ENCODE assay signal across 1 cellular context in genomic region chrX:129721414-129721813, GRCh38.
TF ChIP-seq lines count a peak whose summit lies in the region.

No MANE protein-coding gene starts in this region.

TF ChIP-seq in K562, 482 proteins besides CTCF, POLR2A, EP300 and RAD21 (continued from another document):
- TF ChIP-seq ZNF318 (IDR thresholded peaks at IDR 0.05; ENCODE audit: borderline replicate concordance in 1 of 2, low read depth in 1 of 2) (no peak), TAL1 (IDR thresholded peaks at IDR 0.05) (no peak), ZNF146 (CRISPR knock-in tag; IDR thresholded peaks at IDR 0.05; ENCODE audit: unreplicated experiment) (no peak), ZC3H4 (CRISPR knock-in tag; IDR thresholded peaks at IDR 0.05; ENCODE audit: borderline replicate concordance) (no peak), BCOR (IDR thresholded peaks at IDR 0.05) (peak; percentile 36; the same call in 1 of the 2 replicates), FOXM1 (IDR thresholded peaks at IDR 0.05; ENCODE audit: low read depth) (no peak), FOXM1 (CRISPR knock-in tag; IDR thresholded peaks at IDR 0.05; ENCODE audit: low read depth) (no peak), MECOM (CRISPR knock-in tag; IDR thresholded peaks at IDR 0.05) (no peak), KLF13 (tag; IDR thresholded peaks at IDR 0.05; ENCODE audit: borderline replicate concordance, low read depth) (no peak), SETDB1 (IDR thresholded peaks at IDR 0.05; ENCODE audit: low read length) (no peak), CHCHD3 (CRISPR knock-in tag; IDR thresholded peaks at IDR 0.05) (no peak), EP400 (IDR thresholded peaks at IDR 0.05) (no peak), FIP1L1 (IDR thresholded peaks at IDR 0.05; ENCODE audit: low read depth, low read length, poor library complexity, severe bottlenecking) (no peak), NFXL1 (CRISPR knock-in tag; IDR thresholded peaks at IDR 0.05) (no peak), SMARCE1 (IDR thresholded peaks at IDR 0.05) (no peak), MTA3 (IDR thresholded peaks at IDR 0.05; ENCODE audit: borderline replicate concordance) (no peak), KDM1A (IDR thresholded peaks at IDR 0.05) (peak in 1 of 2 experiments; percentile 36; a peak in 1 of 4 replicates), RFX1 (IDR thresholded peaks at IDR 0.05) (no peak), LEF1 (IDR thresholded peaks at IDR 0.05) (no peak), RBM25 (IDR thresholded peaks at IDR 0.05; ENCODE audit: low read depth, low read length, severe bottlenecking) (peak; percentile 95), ZNF75A (CRISPR knock-in tag; IDR thresholded peaks at IDR 0.05) (no peak), ZNF384 (IDR thresholded peaks at IDR 0.05; ENCODE audit: low read depth, low read length) (no peak), SIN3A (IDR thresholded peaks at IDR 0.05; ENCODE audit: borderline replicate concordance in 2 of 2, control insufficient read depth in 1 of 2, low read depth in 2 of 2, low read length in 2 of 2) (no peak), ZBTB34 (CRISPR knock-in tag; IDR thresholded peaks at IDR 0.05) (no peak)
- TF ChIP-seq, protein P1, sequence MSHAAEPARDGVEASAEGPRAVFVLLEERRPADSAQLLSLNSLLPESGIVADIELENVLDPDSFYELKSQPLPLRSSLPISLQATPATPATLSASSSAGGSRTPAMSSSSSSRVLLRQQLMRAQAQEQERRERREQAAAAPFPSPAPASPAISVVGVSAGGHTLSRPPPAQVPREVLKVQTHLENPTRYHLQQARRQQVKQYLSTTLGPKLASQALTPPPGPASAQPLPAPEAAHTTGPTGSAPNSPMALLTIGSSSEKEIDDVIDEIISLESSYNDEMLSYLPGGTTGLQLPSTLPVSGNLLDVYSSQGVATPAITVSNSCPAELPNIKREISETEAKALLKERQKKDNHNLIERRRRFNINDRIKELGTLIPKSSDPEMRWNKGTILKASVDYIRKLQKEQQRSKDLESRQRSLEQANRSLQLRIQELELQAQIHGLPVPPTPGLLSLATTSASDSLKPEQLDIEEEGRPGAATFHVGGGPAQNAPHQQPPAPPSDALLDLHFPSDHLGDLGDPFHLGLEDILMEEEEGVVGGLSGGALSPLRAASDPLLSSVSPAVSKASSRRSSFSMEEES (CRISPR knock-in tag; IDR thresholded peaks at IDR 0.05): no peak
